20 cellular contexts compared by ENCODE assay signal in genomic region chr16:874366-875181, GRCh38.
A peak's percentile ranks its signal among the peaks of the same experiment; 100 is the strongest.
DNase-seq lines count a peak whose midpoint lies in the region; ATAC-seq and TF ChIP-seq lines count a peak whose summit lies in the region.
"Had no signal": no experiment of that assay in that cellular context is flagged by ENCODE, and none has a peak within 500 bp of the region (broad histone marks: within the 10 kb centered on the region; RNA-seq: fewer than 3 reads in every experiment).

No MANE protein-coding gene starts in this region.

- no peak overlapping the region for H4K8ac ChIP-seq in trophoblast cell (ENCODE audit: low read depth, low read length)

- H3K79me1 ChIP-seq in trophoblast cell (ENCODE audit: low read length): no peaks in the 10 kb centered on the region

- H2BK120ac ChIP-seq in trophoblast cell (ENCODE audit: insufficient read depth, low read length, poor library complexity): no peak overlapping the region

- DNase-seq in NT2/D1 (ENCODE audit: low read depth, low spot score) (no peak), left ventricle myocardium superior (peak; percentile 23), psoas muscle (peak; percentile 11 to 49), OCI-M2 (lab: John Stamatoyannopoulos, UW; ENCODE audit: unreplicated experiment) (no peak), trophoblast cell (no peak), GM13977 (ENCODE audit: low spot score) (no peak)
- DNase-seq: ACHN, DND-41, IMR-90, Karpas-422, MG63, NCI-H1048, NCI-H1436, NCI-H1930, NCI-H345, NCI-H524 treated with DMSO at 0.1 percent for 48 hours, PC-9 had no signal

- ATAC-seq in left ventricle myocardium superior (no peak), psoas muscle (no peak)

- no peaks in the 10 kb centered on the region for H3K79me2 ChIP-seq in trophoblast cell (ENCODE audit: control insufficient read depth, insufficient read depth, low read length, poor library complexity)

- H3K23ac ChIP-seq in trophoblast cell (ENCODE audit: low read length): no peak overlapping the region

- no peak overlapping the region for H3K14ac ChIP-seq in trophoblast cell (ENCODE audit: low read length)

- 81 to 86% (median 81%) methylated on average over 46 to 48 of the region's 48 CpGs for WGBS in psoas muscle, 3 donors
- whole genome bisulfite sequencing in trophoblast cell (ENCODE audit: extremely low coverage, insufficient coverage, insufficient read length): no CpG with 5 or more reads among the region's 48 CpGs

- no peak overlapping the region for H2AFZ ChIP-seq in trophoblast cell (ENCODE audit: insufficient read depth, low read length, poor library complexity)
- H2AFZ ChIP-seq: PC-9 had no signal

- peak overlapping the region in 1 of 11 experiments; percentile 85; a peak in 1 of 22 replicates for H3K27ac ChIP-seq in BLaER1 treated with 17β-estradiol and CSF1 and Interleukin-3, amounts not matched to agents 10 nM and 100 nM
- H3K27ac ChIP-seq in psoas muscle (no peak overlapping the region), trophoblast cell (ENCODE audit: low read depth, low read length) (no peak overlapping the region)
- H3K27ac ChIP-seq: HL-60, PC-9, RWPE1 had no signal

- no peak overlapping the region for H2BK12ac ChIP-seq in trophoblast cell (ENCODE audit: low read length)

- peaks cover 67 to 99% (median 91%) of the 10 kb centered on the region in 10 experiments for H3K4me1 ChIP-seq in BLaER1 treated with 17β-estradiol and CSF1 and Interleukin-3, amounts not matched to agents 10 nM and 100 nM
- H3K4me1 ChIP-seq in NT2/D1 (ENCODE audit: insufficient read depth, insufficient read length) (peaks cover 2% of the 10 kb centered on the region), psoas muscle (no peaks in the 10 kb centered on the region), trophoblast cell (ENCODE audit: control insufficient read depth in 1 of 2, insufficient read depth in 2 of 2, low read length in 2 of 2) (no peaks in the 10 kb centered on the region)

- in situ Hi-C loops in GM13977 (cut with MboI; ENCODE audit: low pct_unique_long_range_greater_than_20kb, low sequenced_read_pairs, unreplicated experiment): no loop called here

- peaks cover 0 to 76% (median 16%) of the 10 kb centered on the region in 11 experiments; a peak in 15 of 22 replicates for H4K20me1 ChIP-seq in BLaER1 treated with 17β-estradiol and CSF1 and Interleukin-3, amounts not matched to agents 10 nM and 100 nM

- H2AK5ac ChIP-seq in trophoblast cell (ENCODE audit: low read length): no peak overlapping the region

- H2BK5ac ChIP-seq in trophoblast cell (ENCODE audit: low read depth, low read length, poor library complexity): no peak overlapping the region

- H3K27me3 ChIP-seq in BLaER1 treated with 17β-estradiol and CSF1 and Interleukin-3, amounts not matched to agents 10 nM and 100 nM: peaks cover 0 to 62% (median 0%) of the 10 kb centered on the region in 11 experiments; a peak in 10 of 22 replicates
- no peaks in the 10 kb centered on the region for H3K27me3 ChIP-seq in NT2/D1 (ENCODE audit: insufficient read depth, insufficient read length)
- no peaks in the 10 kb centered on the region for H3K27me3 ChIP-seq in psoas muscle (ENCODE audit: insufficient read depth in 3 of 3, low read length in 2 of 3)
- no peaks in the 10 kb centered on the region for H3K27me3 ChIP-seq in trophoblast cell (ENCODE audit: insufficient read depth, low read length)
- H3K27me3 ChIP-seq: MG63 had no signal

- H3K4ac ChIP-seq in trophoblast cell (ENCODE audit: low read depth, low read length): no peak overlapping the region

- H3K36me3 ChIP-seq in BLaER1 treated with 17β-estradiol and CSF1 and Interleukin-3, amounts not matched to agents 10 nM and 100 nM: peaks cover 0 to 6% (median 0%) of the 10 kb centered on the region in 11 experiments; a peak in 2 of 22 replicates
- H3K36me3 ChIP-seq in NT2/D1 (ENCODE audit: insufficient read depth, insufficient read length, low read length): peaks cover 11% of the 10 kb centered on the region
- no peaks in the 10 kb centered on the region for H3K36me3 ChIP-seq in psoas muscle (ENCODE audit: insufficient read depth in 1 of 2, low read depth in 1 of 2)
- peaks cover 0 to 2% of the 10 kb centered on the region in 2 experiments for H3K36me3 ChIP-seq in trophoblast cell (ENCODE audit: control insufficient read depth in 1 of 2, insufficient read depth in 2 of 2, low read length in 2 of 2)
- H3K36me3 ChIP-seq: MG63 had no signal

- H4K91ac ChIP-seq in trophoblast cell (ENCODE audit: low read depth, low read length): no peak overlapping the region

- 0 out of 22 replicates have a peak overlapping the region, but pooled peaks of 1 of the 11 experiments have one; percentile 3 for H3K9ac ChIP-seq in BLaER1 treated with 17β-estradiol and CSF1 and Interleukin-3, amounts not matched to agents 10 nM and 100 nM
- H3K9ac ChIP-seq in NT2/D1 (ENCODE audit: insufficient read length, low read depth) (peak overlapping the region; percentile 10), trophoblast cell (ENCODE audit: low read length) (no peak overlapping the region)

- no peak overlapping the region for H3K4me3 ChIP-seq in BLaER1 treated with 17β-estradiol and CSF1 and Interleukin-3, amounts not matched to agents 10 nM and 100 nM
- H3K4me3 ChIP-seq in NT2/D1 (ENCODE audit: insufficient read length, low read depth) (no peak overlapping the region), psoas muscle (no peak overlapping the region), trophoblast cell (ENCODE audit: low read depth, low read length) (no peak overlapping the region)
- H3K4me3 ChIP-seq: MG63, PC-9 had no signal

- H4K12ac ChIP-seq in trophoblast cell (ENCODE audit: low read depth, low read length): no peak overlapping the region

- peak overlapping the region in 6 of 11 experiments; percentile 17 to 99 (median 78); a peak in 10 of 22 replicates for H3K4me2 ChIP-seq in BLaER1 treated with 17β-estradiol and CSF1 and Interleukin-3, amounts not matched to agents 10 nM and 100 nM
- H3K4me2 ChIP-seq in trophoblast cell (ENCODE audit: low read length): no peak overlapping the region
- H3K4me2 ChIP-seq: PC-9 had no signal

- TF ChIP-seq CTCF in psoas muscle (IDR thresholded peaks at IDR 0.05): no peak
- no peak for TF ChIP-seq CTCF in GM13977 (IDR thresholded peaks at IDR 0.05; ENCODE audit: extremely low read depth, insufficient read depth, missing control alignments)

- intact Hi-C loops in left ventricle myocardium superior (cut with micrococcal nuclease): no loop called here
- intact Hi-C loops in psoas muscle (cut with DNase I): no loop called here

- no peak overlapping the region for H3K18ac ChIP-seq in trophoblast cell (ENCODE audit: low read length)

- no peaks in the 10 kb centered on the region for H3K9me3 ChIP-seq in BLaER1 treated with 17β-estradiol and CSF1 and Interleukin-3, amounts not matched to agents 10 nM and 100 nM (replicated peaks in 1 of 11)
- no peaks in the 10 kb centered on the region for H3K9me3 ChIP-seq in NT2/D1 (ENCODE audit: insufficient read depth, low read length)
- no peaks in the 10 kb centered on the region for H3K9me3 ChIP-seq in psoas muscle
- peaks cover 13% of the 10 kb centered on the region for H3K9me3 ChIP-seq in trophoblast cell (ENCODE audit: insufficient read depth, low read depth, low read length)
- H3K9me3 ChIP-seq: MG63 had no signal

Comparison
In these comparisons a context has a peak if more than half of its experiments do, and no peak if none do; other contexts are left out.
1. DNase-seq: peak in left ventricle myocardium superior (single experiment) and psoas muscle (2 of 2); none in NT2/D1 (single experiment), OCI-M2 (single experiment), trophoblast cell (0 of 2) and GM13977 (single experiment).